ENCODE assay signal across 20 cellular contexts in the genomic region with DNA sequence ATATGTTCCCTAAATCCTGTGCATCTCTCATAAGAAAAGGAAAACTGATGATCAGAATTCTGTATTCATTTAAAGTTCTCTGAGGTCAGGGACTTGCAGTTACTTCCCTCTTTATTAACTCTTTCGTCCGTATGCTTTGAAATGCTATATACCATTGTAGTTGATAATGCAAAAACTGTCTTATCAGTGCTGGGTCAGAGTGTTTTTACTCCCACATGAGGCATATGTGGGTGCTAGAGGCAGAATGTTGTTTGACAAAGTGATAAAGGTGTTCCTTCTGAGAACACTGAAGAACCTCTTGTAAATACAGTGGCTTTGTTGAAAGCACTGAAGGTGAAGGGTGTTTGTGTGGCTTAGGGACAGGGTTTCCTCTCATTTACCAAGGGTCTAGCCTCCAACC.
DNase-seq lines count a peak whose midpoint lies in the region; ATAC-seq and TF ChIP-seq lines count a peak whose summit lies in the region.
"Had no signal": no experiment of that assay in that cellular context is flagged by ENCODE, and none has a peak within 500 bp of the region (broad histone marks: within the 10 kb centered on the region; RNA-seq: fewer than 3 reads in every experiment).

No MANE protein-coding gene starts in this region.

- no peaks in the 10 kb centered on the region; the same call in 1 of the 2 replicates for H3K9me2 ChIP-seq in GM23338 (ENCODE audit: insufficient read depth)

- H3K4me3 Mint-ChIP-seq in progenitor cell of endocrine pancreas (ENCODE audit: low read depth) (no peak overlapping the region), GM23338 (no peak overlapping the region)
- H3K4me3 Mint-ChIP-seq: T-helper 1 cell treated with Interleukin-12 subunit alpha and Interleukin-12 subunit beta and Interleukin-4 antibody, amounts not matched to agents 30 μg/mL and 1 μg/mL, for 36 hours had no signal

- H3K27ac Mint-ChIP-seq in progenitor cell of endocrine pancreas = peak overlapping the region; percentile 81
- no peak overlapping the region for H3K27ac Mint-ChIP-seq in GM23338
- H3K27ac Mint-ChIP-seq: T-helper 1 cell treated with Interleukin-12 subunit alpha and Interleukin-12 subunit beta and Interleukin-4 antibody, amounts not matched to agents 30 μg/mL and 1 μg/mL, for 36 hours had no signal

- H3K9me3 Mint-ChIP-seq in progenitor cell of endocrine pancreas (ENCODE audit: low read depth) (no peaks in the 10 kb centered on the region), GM23338 (no peaks in the 10 kb centered on the region)
- H3K9me3 Mint-ChIP-seq: T-helper 1 cell treated with Interleukin-12 subunit alpha and Interleukin-12 subunit beta and Interleukin-4 antibody, amounts not matched to agents 30 μg/mL and 1 μg/mL, for 36 hours had no signal

- TF ChIP-seq CTCF in progenitor cell of endocrine pancreas (IDR thresholded peaks at IDR 0.05; ENCODE audit: unreplicated experiment) (no peak), GM23338 (conservative IDR thresholded peaks at IDR 0.05; ENCODE audit: low read depth in 2 of 2) (no peak)

- no peaks in the 10 kb centered on the region for H3K27me3 ChIP-seq in GM23338 (ENCODE audit: insufficient read depth)
- H3K27me3 ChIP-seq: SJSA1 had no signal

- H3K4me1 Mint-ChIP-seq in progenitor cell of endocrine pancreas (ENCODE audit: low read depth) (no peaks in the 10 kb centered on the region), GM23338 (peaks cover 2% of the 10 kb centered on the region; the same call in 2 of the 3 replicates)

- H2AFZ ChIP-seq in GM23338 = no peak overlapping the region

- peak overlapping the region; percentile 0 for H3K27ac ChIP-seq in angular gyrus (ENCODE audit: low read depth, low read length)
- H3K27ac ChIP-seq in GM23338 (ENCODE audit: low read depth) = no peak overlapping the region
- H3K27ac ChIP-seq: 22Rv1, C4-2B, SJSA1 had no signal

- H3K4me2 ChIP-seq in GM23338 = no peak overlapping the region

- no peaks in the 10 kb centered on the region for H3F3A ChIP-seq in GM23338 (replicated peaks; ENCODE audit: low read depth)

- H3K36me3 Mint-ChIP-seq in progenitor cell of endocrine pancreas (ENCODE audit: insufficient read depth) (peaks cover 14% of the 10 kb centered on the region), GM23338 (ENCODE audit: low read depth) (peaks cover 6% of the 10 kb centered on the region; the same call in 2 of the 3 replicates)

- no peaks in the 10 kb centered on the region; the same call in 1 of the 2 replicates for H3K36me3 ChIP-seq in GM23338 (ENCODE audit: insufficient read depth)
- H3K36me3 ChIP-seq: SJSA1 had no signal

- H3K4me1 ChIP-seq in GM23338 (ENCODE audit: insufficient read depth) = no peaks in the 10 kb centered on the region
- H3K4me1 ChIP-seq: SJSA1 had no signal

- peak; percentile 50 for DNase-seq in NCI-H748 treated with DMSO at 0.1 percent for 48 hours (lab: John Stamatoyannopoulos, UW)
- DNase-seq in NCI-H748 (lab: John Stamatoyannopoulos, UW; ENCODE audit: unreplicated experiment) = no peak
- peak; percentile 93 for DNase-seq in OCI-M1 (lab: John Stamatoyannopoulos, UW)
- DNase-seq in progenitor cell of endocrine pancreas (ENCODE audit: low spot score, unreplicated experiment) = no peak
- no peak for DNase-seq in GM23338 (ENCODE audit: low spot score)
- DNase-seq: ACHN, EL, GF-D8, MM.1S, NCI-H1048, NCI-H1417 treated with DMSO at 0.1 percent for 48 hours, NCI-H1930 had no signal

- no peak overlapping the region for H3K4me3 ChIP-seq in GM23338
- H3K4me3 ChIP-seq: SJSA1 had no signal

- H3K27me3 Mint-ChIP-seq in progenitor cell of endocrine pancreas (no peaks in the 10 kb centered on the region), GM23338 (ENCODE audit: insufficient read depth, low read depth, poor library complexity) (no peaks in the 10 kb centered on the region)

- H3K79me2 ChIP-seq in GM23338 (replicated peaks; ENCODE audit: insufficient read depth) = no peaks in the 10 kb centered on the region

- H4K20me1 ChIP-seq in GM23338 (replicated peaks; ENCODE audit: insufficient read depth) = no peaks in the 10 kb centered on the region; the same call in 1 of the 2 replicates

- ATAC-seq in SK-N-SH treated with all-trans-retinoic acid at 6 μM for 48 hours (no peak), GM21723 (IDR thresholded peaks at IDR 0.05; ENCODE audit: unreplicated experiment) (no peak), GM23338 (no peak)
- ATAC-seq: Right ventricle myocardium inferior had no signal

TF ChIP-seq in SK-N-SH treated with all-trans-retinoic acid at 6 μM for 48 hours, 23 proteins besides CTCF, POLR2A, EP300 and RAD21 (continues in another document):
- TF ChIP-seq CSDC2 (CRISPR knock-in tag; IDR thresholded peaks at IDR 0.05) (no peak), SNAI2 (CRISPR knock-in tag; IDR thresholded peaks at IDR 0.05) (no peak), TCF4 (CRISPR knock-in tag; IDR thresholded peaks at IDR 0.05; ENCODE audit: borderline replicate concordance) (no peak), GLIS3 (CRISPR knock-in tag; IDR thresholded peaks at IDR 0.05) (no peak), TOX (CRISPR knock-in tag; IDR thresholded peaks at IDR 0.05; ENCODE audit: borderline replicate concordance) (no peak), ZNF8 (CRISPR knock-in tag; IDR thresholded peaks at IDR 0.05) (no peak), ZFP3 (CRISPR knock-in tag; IDR thresholded peaks at IDR 0.05) (no peak), RARB (CRISPR knock-in tag; IDR thresholded peaks at IDR 0.05) (no peak), ESRRG (CRISPR knock-in tag; IDR thresholded peaks at IDR 0.05) (no peak), ISL1 (CRISPR knock-in tag; IDR thresholded peaks at IDR 0.05) (no peak), ARNTL (CRISPR knock-in tag; IDR thresholded peaks at IDR 0.05; ENCODE audit: borderline replicate concordance, low read depth) (no peak)
- TF ChIP-seq, protein P1, sequence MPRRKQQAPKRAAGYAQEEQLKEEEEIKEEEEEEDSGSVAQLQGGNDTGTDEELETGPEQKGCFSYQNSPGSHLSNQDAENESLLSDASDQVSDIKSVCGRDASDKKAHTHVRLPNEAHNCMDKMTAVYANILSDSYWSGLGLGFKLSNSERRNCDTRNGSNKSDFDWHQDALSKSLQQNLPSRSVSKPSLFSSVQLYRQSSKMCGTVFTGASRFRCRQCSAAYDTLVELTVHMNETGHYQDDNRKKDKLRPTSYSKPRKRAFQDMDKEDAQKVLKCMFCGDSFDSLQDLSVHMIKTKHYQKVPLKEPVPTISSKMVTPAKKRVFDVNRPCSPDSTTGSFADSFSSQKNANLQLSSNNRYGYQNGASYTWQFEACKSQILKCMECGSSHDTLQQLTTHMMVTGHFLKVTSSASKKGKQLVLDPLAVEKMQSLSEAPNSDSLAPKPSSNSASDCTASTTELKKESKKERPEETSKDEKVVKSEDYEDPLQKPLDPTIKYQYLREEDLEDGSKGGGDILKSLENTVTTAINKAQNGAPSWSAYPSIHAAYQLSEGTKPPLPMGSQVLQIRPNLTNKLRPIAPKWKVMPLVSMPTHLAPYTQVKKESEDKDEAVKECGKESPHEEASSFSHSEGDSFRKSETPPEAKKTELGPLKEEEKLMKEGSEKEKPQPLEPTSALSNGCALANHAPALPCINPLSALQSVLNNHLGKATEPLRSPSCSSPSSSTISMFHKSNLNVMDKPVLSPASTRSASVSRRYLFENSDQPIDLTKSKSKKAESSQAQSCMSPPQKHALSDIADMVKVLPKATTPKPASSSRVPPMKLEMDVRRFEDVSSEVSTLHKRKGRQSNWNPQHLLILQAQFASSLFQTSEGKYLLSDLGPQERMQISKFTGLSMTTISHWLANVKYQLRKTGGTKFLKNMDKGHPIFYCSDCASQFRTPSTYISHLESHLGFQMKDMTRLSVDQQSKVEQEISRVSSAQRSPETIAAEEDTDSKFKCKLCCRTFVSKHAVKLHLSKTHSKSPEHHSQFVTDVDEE (CRISPR knock-in tag; IDR thresholded peaks at IDR 0.05) = no peak

TF ChIP-seq in GM23338, 12 proteins besides CTCF, POLR2A, EP300 and RAD21 (continues in another document):
- TF ChIP-seq STAT1 (IDR thresholded peaks at IDR 0.05; ENCODE audit: unreplicated experiment) (no peak), EZH2phosphoT487 (IDR thresholded peaks at IDR 0.05; ENCODE audit: unreplicated experiment) (no peak), NANOG (IDR thresholded peaks at IDR 0.05; ENCODE audit: borderline replicate concordance) (no peak), POLR2AphosphoS5 (IDR thresholded peaks at IDR 0.05; ENCODE audit: low read depth) (no peak)

Comparison
In these comparisons a context has a peak if more than half of its experiments do, and no peak if none do; other contexts are left out.
1. DNase-seq: peak in NCI-H748 treated with DMSO at 0.1 percent for 48 hours (single experiment) and OCI-M1 (single experiment); none in NCI-H748 (single experiment), progenitor cell of endocrine pancreas (single experiment) and GM23338 (single experiment).